ENCODE assay signal across 8 cellular contexts in the genomic region with DNA sequence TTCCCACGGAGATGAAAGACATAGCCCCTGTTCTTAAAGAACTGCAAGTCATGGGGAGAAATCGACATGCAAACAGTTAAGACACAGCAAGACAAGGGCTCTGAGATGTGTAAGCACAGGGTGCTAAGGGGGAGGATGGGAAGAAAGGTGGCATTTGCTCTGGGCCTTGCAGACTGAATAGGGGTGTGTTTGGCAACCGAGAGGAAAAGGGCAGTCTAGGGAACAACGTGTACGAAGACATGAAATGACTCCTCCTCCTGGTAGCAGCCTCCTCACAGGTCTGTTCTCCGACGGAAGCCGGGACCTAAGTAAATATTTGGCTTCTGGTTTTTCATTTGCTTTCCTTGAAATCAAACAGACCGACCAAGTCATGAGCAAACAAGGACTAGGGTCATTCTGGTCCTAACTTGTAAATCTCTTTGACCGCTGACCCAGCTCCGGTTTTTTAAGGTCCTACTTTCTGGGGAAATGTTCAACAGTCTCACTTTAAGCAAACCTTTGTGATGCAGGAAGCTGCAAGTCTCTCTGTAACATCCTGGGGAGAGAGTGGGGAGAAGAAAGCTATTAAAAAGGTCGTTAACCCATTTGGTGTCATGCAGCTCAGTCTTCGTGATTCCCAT. TPM values are rescaled to one million over a fixed set of nuclear protein-coding genes. Genes with fewer than 3 reads are reported as not detected.
DNase-seq lines count a peak whose midpoint lies in the region; ATAC-seq and TF ChIP-seq lines count a peak whose summit lies in the region.

No MANE protein-coding gene starts in this region.

- ATAC-seq in left ventricle myocardium superior, result peak; percentile 17

- WGBS in stomach, 5 donors, result 5 to 22% (median 14%) methylated on average over 13 of the region's 13 CpGs

- H3K4me1 Mint-ChIP-seq in activated CD4-positive, alpha-beta T cell treated with anti-CD3 and anti-CD28 coated beads, Interleukin-2, amount 10 ng/mL, durations not matched to agents 24 days and 14 days, result peaks cover 33% of the 10 kb centered on the region
- peaks cover 13% of the 10 kb centered on the region for H3K4me1 Mint-ChIP-seq in activated CD4-positive, alpha-beta memory T cell treated with anti-CD3 and anti-CD28 coated beads, Interleukin-2, amount 10 ng/mL, durations not matched to agents 7 days and 5 days

- in situ Hi-C loops in GM13976 (cut with MboI; ENCODE audit: low sequenced_read_pairs, unreplicated experiment), result no loop called here
- in situ Hi-C loops in brain microvascular endothelial cell (cut with HindIII; ENCODE audit: low pct_ligation_motif_present, low sequenced_read_pairs), result no loop called here

- TF ChIP-seq EP300 in stomach (IDR thresholded peaks at IDR 0.05), result no peak

- H3K9me3 ChIP-seq in stomach, result no peaks in the 10 kb centered on the region
- H3K9me3 ChIP-seq in MG63, result no peaks in the 10 kb centered on the region

- H3K27me3 Mint-ChIP-seq in activated CD4-positive, alpha-beta T cell treated with anti-CD3 and anti-CD28 coated beads, Interleukin-2, amount 10 ng/mL, durations not matched to agents 24 days and 14 days, result peaks cover under 1% of the 10 kb centered on the region
- H3K27me3 Mint-ChIP-seq in activated CD4-positive, alpha-beta memory T cell treated with anti-CD3 and anti-CD28 coated beads, Interleukin-2, amount 10 ng/mL, durations not matched to agents 7 days and 5 days, result peaks cover 20% of the 10 kb centered on the region

- H3K27me3 ChIP-seq in stomach (no peaks in the 10 kb centered on the region), brain microvascular endothelial cell (replicated peaks) (no peaks in the 10 kb centered on the region), MG63 (no peaks in the 10 kb centered on the region)

- H3K4me1 ChIP-seq in stomach, result peaks cover 13 to 38% (median 27%) of the 10 kb centered on the region in 4 donors

- TF ChIP-seq POLR2A in stomach (IDR thresholded peaks at IDR 0.05), result no peak

- CTCF ChIA-PET in activated CD4-positive, alpha-beta memory T cell treated with anti-CD3 and anti-CD28 coated beads, Interleukin-2, amount 10 ng/mL, durations not matched to agents 7 days and 5 days (lab: Charles Lee), result no interaction called here

- H3K4me3 ChIP-seq in stomach (no peak overlapping the region), brain microvascular endothelial cell (ENCODE audit: low read depth, low read length) (no peak overlapping the region), MG63 (no peak overlapping the region)

- peaks cover 5 to 44% (median 31%) of the 10 kb centered on the region in 4 donors for H3K36me3 ChIP-seq in stomach
- H3K36me3 ChIP-seq in brain microvascular endothelial cell (replicated peaks), result peaks cover 28% of the 10 kb centered on the region
- peaks cover 63% of the 10 kb centered on the region for H3K36me3 ChIP-seq in MG63

- TF ChIP-seq CTCF in stomach (IDR thresholded peaks at IDR 0.05) (no peak), GM13976 (IDR thresholded peaks at IDR 0.05; ENCODE audit: borderline replicate concordance, control extremely low read depth, extremely low read depth, insufficient read depth, missing control alignments) (no peak), brain microvascular endothelial cell (IDR thresholded peaks at IDR 0.05; ENCODE audit: low read depth, low read length, missing control alignments) (no peak)

- H3K27ac ChIP-seq in stomach (peak overlapping the region in 4 of 5 donors; percentile 22 to 62 (median 48)), brain microvascular endothelial cell (no peak overlapping the region)

- POLR2A ChIA-PET in activated CD4-positive, alpha-beta memory T cell treated with anti-CD3 and anti-CD28 coated beads, Interleukin-2, amount 10 ng/mL, durations not matched to agents 7 days and 5 days (lab: Charles Lee), result no interaction called here

- H3K4me3 Mint-ChIP-seq in activated CD4-positive, alpha-beta T cell treated with anti-CD3 and anti-CD28 coated beads, Interleukin-2, amount 10 ng/mL, durations not matched to agents 24 days and 14 days, result peak overlapping the region; percentile 65
- H3K4me3 Mint-ChIP-seq in activated CD4-positive, alpha-beta memory T cell treated with anti-CD3 and anti-CD28 coated beads, Interleukin-2, amount 10 ng/mL, durations not matched to agents 7 days and 5 days, result peak overlapping the region; percentile 31

- H3K27ac Mint-ChIP-seq in activated CD4-positive, alpha-beta T cell treated with anti-CD3 and anti-CD28 coated beads, Interleukin-2, amount 10 ng/mL, durations not matched to agents 24 days and 14 days, result peak overlapping the region; percentile 70
- no peak overlapping the region for H3K27ac Mint-ChIP-seq in activated CD4-positive, alpha-beta memory T cell treated with anti-CD3 and anti-CD28 coated beads, Interleukin-2, amount 10 ng/mL, durations not matched to agents 7 days and 5 days

- no peaks in the 10 kb centered on the region for H3K36me3 Mint-ChIP-seq in activated CD4-positive, alpha-beta T cell treated with anti-CD3 and anti-CD28 coated beads, Interleukin-2, amount 10 ng/mL, durations not matched to agents 24 days and 14 days (ENCODE audit: low read depth)
- H3K36me3 Mint-ChIP-seq in activated CD4-positive, alpha-beta memory T cell treated with anti-CD3 and anti-CD28 coated beads, Interleukin-2, amount 10 ng/mL, durations not matched to agents 7 days and 5 days (ENCODE audit: low read depth), result no peaks in the 10 kb centered on the region

- H3K9me3 Mint-ChIP-seq in activated CD4-positive, alpha-beta T cell treated with anti-CD3 and anti-CD28 coated beads, Interleukin-2, amount 10 ng/mL, durations not matched to agents 24 days and 14 days, result no peaks in the 10 kb centered on the region
- H3K9me3 Mint-ChIP-seq in activated CD4-positive, alpha-beta memory T cell treated with anti-CD3 and anti-CD28 coated beads, Interleukin-2, amount 10 ng/mL, durations not matched to agents 7 days and 5 days, result no peaks in the 10 kb centered on the region

- intact Hi-C loops in activated CD4-positive, alpha-beta T cell treated with anti-CD3 and anti-CD28 coated beads, Interleukin-2, amount 10 ng/mL, durations not matched to agents 24 days and 14 days (cut with micrococcal nuclease), result no loop called here
- intact Hi-C loops in left ventricle myocardium superior (cut with micrococcal nuclease), result no loop called here
- intact Hi-C loops in stomach (cut with DNase I; ENCODE audit: low total_unique reads), result no loop called here

- DNase-seq in activated CD4-positive, alpha-beta T cell treated with anti-CD3 and anti-CD28 coated beads, Interleukin-2, amount 10 ng/mL, durations not matched to agents 24 days and 14 days, result peak; percentile 66
- no peak for DNase-seq in activated CD4-positive, alpha-beta T cell treated with anti-CD3 and anti-CD28 coated beads for 1 hour
- no peak for DNase-seq in activated CD4-positive, alpha-beta memory T cell treated with anti-CD3 and anti-CD28 coated beads, Interleukin-2, amount 10 ng/mL, durations not matched to agents 7 days and 5 days
- DNase-seq in left ventricle myocardium superior (no peak), stomach (peak; percentile 60), GM13976 (ENCODE audit: low spot score) (no peak), brain microvascular endothelial cell (no peak), MG63 (no peak)

RNA-seq across cellular contexts. Expression of gene NNMT, which starts 19.7 kb away (rescaled TPM):
- total RNA-seq in activated CD4-positive, alpha-beta T cell treated with anti-CD3 and anti-CD28 coated beads, Interleukin-2, amount 10 ng/mL, durations not matched to agents 24 days and 14 days, result not detected in 2 replicates
- total RNA-seq in activated CD4-positive, alpha-beta memory T cell treated with anti-CD3 and anti-CD28 coated beads, Interleukin-2, amount 10 ng/mL, durations not matched to agents 7 days and 5 days, result not detected
- total RNA-seq in left ventricle myocardium superior (26.4 TPM), stomach (100 to 1,000 TPM in 3 of 5 donors, 10 to 100 TPM in 2; 35.1 to 442 (median 250) TPM)
- 100 to 1,000 TPM; 197 to 451 (median 373) TPM for polyA plus RNA-seq in stomach
- 377 and 715 TPM in 2 replicates for total RNA-seq in MG63 (2014; rRNA removed; shearing (Covaris generic); ENCODE audit: low replicate concordance)

Comparison
In these comparisons a context has a peak if more than half of its experiments do, and no peak if none do; other contexts are left out.
1. DNase-seq: peak in activated CD4-positive, alpha-beta T cell treated with anti-CD3 and anti-CD28 coated beads, Interleukin-2, amount 10 ng/mL, durations not matched to agents 24 days and 14 days (single experiment) and stomach (single experiment); none in activated CD4-positive, alpha-beta T cell treated with anti-CD3 and anti-CD28 coated beads for 1 hour (single experiment), activated CD4-positive, alpha-beta memory T cell treated with anti-CD3 and anti-CD28 coated beads, Interleukin-2, amount 10 ng/mL, durations not matched to agents 7 days and 5 days (single experiment), left ventricle myocardium superior (single experiment), GM13976 (single experiment), brain microvascular endothelial cell (single experiment) and MG63 (single experiment).
2. RNA of gene NNMT, which starts 19.7 kb away (total RNA-seq): 377 to 715 TPM in MG63, 35.1 to 442 TPM in stomach and 26.4 TPM in left ventricle myocardium superior (single experiment); not detected in activated CD4-positive, alpha-beta T cell treated with anti-CD3 and anti-CD28 coated beads, Interleukin-2, amount 10 ng/mL, durations not matched to agents 24 days and 14 days and not detected in activated CD4-positive, alpha-beta memory T cell treated with anti-CD3 and anti-CD28 coated beads, Interleukin-2, amount 10 ng/mL, durations not matched to agents 7 days and 5 days; every median in the first group is over 10 times any median in the second.